ENCODE assay signal across 15 cellular contexts in the genomic region with DNA sequence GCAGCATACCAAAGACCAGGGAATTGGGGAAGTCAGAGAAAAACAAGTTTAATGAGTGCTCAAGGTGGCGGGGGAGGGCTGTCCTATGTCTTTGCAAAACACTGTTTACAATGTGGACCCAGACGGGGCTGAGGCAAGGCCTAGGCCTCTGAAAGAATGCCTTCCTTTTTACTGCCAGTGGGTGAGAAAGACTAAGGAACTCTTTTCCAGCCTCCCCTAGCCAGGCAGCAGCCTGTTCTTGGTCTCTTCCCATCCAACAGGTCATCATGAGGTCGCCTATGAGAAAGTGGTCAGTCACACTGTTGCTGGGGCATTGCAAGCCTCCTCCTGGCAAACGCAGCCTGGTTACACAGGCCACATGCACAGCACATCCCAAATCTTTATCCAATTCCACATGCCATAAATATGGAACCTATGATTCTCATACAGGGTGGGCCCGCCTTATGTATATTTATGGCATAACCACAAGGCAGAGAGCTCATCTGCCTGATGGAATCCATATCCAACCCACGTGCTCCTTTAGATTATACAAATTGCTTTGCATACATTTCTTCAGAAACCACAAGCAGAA. TPM values are rescaled to one million over a fixed set of nuclear protein-coding genes. Genes with fewer than 3 reads are reported as not detected.
DNase-seq lines count a peak whose midpoint lies in the region; ATAC-seq and TF ChIP-seq lines count a peak whose summit lies in the region.
"Had no signal": no experiment of that assay in that cellular context is flagged by ENCODE, and none has a peak within 500 bp of the region (broad histone marks: within the 10 kb centered on the region; RNA-seq: fewer than 3 reads in every experiment).

No MANE protein-coding gene starts in this region.

- H3F3A ChIP-seq in smooth muscle cell (ENCODE audit: low read depth): peaks cover 30% of the 10 kb centered on the region

- intact Hi-C loops in left ventricle myocardium inferior (cut with micrococcal nuclease): no loop called here

- H3K27ac Mint-ChIP-seq in activated naive CD4-positive, alpha-beta T cell treated with anti-CD3 and anti-CD28 coated beads, Interleukin-2, amount 50 U/mL, for 72 hours: no peak overlapping the region
- H3K27ac Mint-ChIP-seq: CD8-positive, alpha-beta memory T cell; T-cell had no signal

- TF ChIP-seq CTCF in fibroblast of mammary gland (conservative IDR thresholded peaks at IDR 0.05; ENCODE audit: control insufficient read depth, insufficient read depth, low read depth, low read length) (no peak), smooth muscle cell (IDR thresholded peaks at IDR 0.05; ENCODE audit: borderline replicate concordance, insufficient read depth, poor library complexity, severe bottlenecking) (no peak), left ventricle myocardium inferior (IDR thresholded peaks at IDR 0.05; ENCODE audit: borderline replicate concordance) (no peak), GM10248 (IDR thresholded peaks at IDR 0.05; ENCODE audit: control extremely low read depth, extremely low read depth, low read depth, missing control alignments) (no peak)

- no peaks in the 10 kb centered on the region for H3K36me3 Mint-ChIP-seq in activated naive CD4-positive, alpha-beta T cell treated with anti-CD3 and anti-CD28 coated beads, Interleukin-2, amount 50 U/mL, for 72 hours
- H3K36me3 Mint-ChIP-seq: CD8-positive, alpha-beta memory T cell; T-cell had no signal

- ATAC-seq in GM19023 (IDR thresholded peaks at IDR 0.05; ENCODE audit: unreplicated experiment) (peak; percentile 16), HG02571 (IDR thresholded peaks at IDR 0.05; ENCODE audit: unreplicated experiment) (no peak)
- ATAC-seq in activated naive CD4-positive, alpha-beta T cell treated with anti-CD3 and anti-CD28 coated beads, Interleukin-2, amount 50 U/mL, for 72 hours: no peak
- ATAC-seq: T-cell had no signal

- H3K4me3 ChIP-seq in fibroblast of mammary gland (ENCODE audit: control insufficient read depth, low read depth, low read length) (no peak overlapping the region), smooth muscle cell (no peak overlapping the region), left ventricle myocardium inferior (no peak overlapping the region)

- H3K9me3 ChIP-seq in smooth muscle cell (replicated peaks; ENCODE audit: low read depth): no peaks in the 10 kb centered on the region
- H3K9me3 ChIP-seq in left ventricle myocardium inferior (replicated peaks): no peaks in the 10 kb centered on the region

- peak overlapping the region; percentile 34 for H3K9ac ChIP-seq in smooth muscle cell (ENCODE audit: low read depth)

- H3K36me3 ChIP-seq in smooth muscle cell (ENCODE audit: low read depth): peaks cover 9% of the 10 kb centered on the region
- peaks cover 11% of the 10 kb centered on the region for H3K36me3 ChIP-seq in left ventricle myocardium inferior

- H3K27me3 ChIP-seq in smooth muscle cell (ENCODE audit: low read depth): no peaks in the 10 kb centered on the region
- no peaks in the 10 kb centered on the region for H3K27me3 ChIP-seq in left ventricle myocardium inferior (ENCODE audit: low read depth)

- CTCF ChIA-PET in GM10248 (lab: Yijun Ruan, JAX): interaction anchor here (1.2 to 2.3 kb wide), 2 partner anchors 9 to 10 kb away, joined by 3 to 11 read pairs; no protein-coding TSS in a partner anchor

- no peak overlapping the region for H2AFZ ChIP-seq in smooth muscle cell (ENCODE audit: low read depth)

- POLR2A ChIA-PET in GM10248 (lab: Yijun Ruan, JAX): no interaction called here

- H3K4me2 ChIP-seq in smooth muscle cell: peak overlapping the region; percentile 42

- H3K4me1 ChIP-seq in smooth muscle cell (ENCODE audit: low read depth) (peaks cover 47% of the 10 kb centered on the region), left ventricle myocardium inferior (peaks cover 14% of the 10 kb centered on the region)

- no peaks in the 10 kb centered on the region for H3K79me2 ChIP-seq in smooth muscle cell (ENCODE audit: low read depth)

- DNase-seq in RPMI7951 (ENCODE audit: low read depth) (peak; percentile 53), fibroblast of mammary gland (ENCODE audit: low read depth) (peak; percentile 83), smooth muscle cell (lab: John Stamatoyannopoulos, UW; ENCODE audit: unreplicated experiment) (no peak), left ventricle myocardium inferior (no peak), GM10248 (ENCODE audit: extremely low spot score) (no peak)
- DNase-seq in activated naive CD4-positive, alpha-beta T cell treated with anti-CD3 and anti-CD28 coated beads, Interleukin-2, amount 50 U/mL, for 72 hours (ENCODE audit: low spot score in 2 of 2): no peak
- DNase-seq: activated CD4-positive, alpha-beta T cell treated with anti-CD3 and anti-CD28 coated beads, Interleukin-2, amount 50 U/mL, for 1 hour; CD8-positive, alpha-beta memory T cell; NCI-H774; retina; T-cell had no signal

- peak overlapping the region; percentile 91 for H3K27ac ChIP-seq in smooth muscle cell (ENCODE audit: low read depth)
- H3K27ac ChIP-seq in left ventricle myocardium inferior (replicated peaks): no peak overlapping the region
- H3K27ac ChIP-seq: HL-60 had no signal

- no peaks in the 10 kb centered on the region for H4K20me1 ChIP-seq in smooth muscle cell (ENCODE audit: low read depth)

- whole genome bisulfite sequencing in smooth muscle cell (ENCODE audit: low lambda C conversion rate): 46% methylated on average over 6 of the region's 6 CpGs

- H3K9me3 Mint-ChIP-seq in activated naive CD4-positive, alpha-beta T cell treated with anti-CD3 and anti-CD28 coated beads, Interleukin-2, amount 50 U/mL, for 72 hours: no peaks in the 10 kb centered on the region
- H3K9me3 Mint-ChIP-seq: T-cell, type B pancreatic cell had no signal

RNA-seq across cellular contexts. Expression of a gene that starts 48.5 kb away (rescaled TPM):
- 57.7 and 73.5 TPM in 2 replicates for total RNA-seq in RPMI7951 (2014; rRNA removed; shearing (Covaris generic))
- total RNA-seq in smooth muscle cell (70.4 and 96.1 TPM in 2 replicates), left ventricle myocardium inferior (7.6 TPM)
- polyA plus RNA-seq in smooth muscle cell: 53.2 and 58.4 TPM in 2 replicates
- total RNA-seq in activated naive CD4-positive, alpha-beta T cell treated with anti-CD3 and anti-CD28 coated beads, Interleukin-2, amount 50 U/mL, for 72 hours: 1 to 10 TPM in 1 of 2 donors, under 1 TPM in 1; 0.59 to 3.0 TPM
- polyA plus RNA-seq: CD8-positive, alpha-beta memory T cell had no signal

Comparison
In these comparisons a context has a peak if more than half of its experiments do, and no peak if none do; other contexts are left out.
1. DNase-seq: peak in RPMI7951 (single experiment) and fibroblast of mammary gland (single experiment); none in smooth muscle cell (single experiment), activated naive CD4-positive, alpha-beta T cell treated with anti-CD3 and anti-CD28 coated beads, Interleukin-2, amount 50 U/mL, for 72 hours (0 of 2), left ventricle myocardium inferior (single experiment) and GM10248 (single experiment).